ENCODE assay signal across 10 cellular contexts in genomic region chr11:8794677-8795103, GRCh38.
DNase-seq lines count a peak whose midpoint lies in the region; ATAC-seq and TF ChIP-seq lines count a peak whose summit lies in the region.
"Had no signal": no experiment of that assay in that cellular context is flagged by ENCODE, and none has a peak within 500 bp of the region (broad histone marks: within the 10 kb centered on the region; RNA-seq: fewer than 3 reads in every experiment).

No MANE protein-coding gene starts in this region.

- H3K27me3 ChIP-seq in HCT116 (ENCODE audit: insufficient read depth, low read length): no peaks in the 10 kb centered on the region
- H3K27me3 ChIP-seq in left ventricle myocardium inferior (ENCODE audit: low read depth): no peaks in the 10 kb centered on the region
- H3K27me3 ChIP-seq in spleen (replicated peaks in 1 of 7): no peaks in the 10 kb centered on the region

- no peak overlapping the region for H2AFZ ChIP-seq in HCT116 (ENCODE audit: low read depth, low read length, poor library complexity, severe bottlenecking)

- TF ChIP-seq CTCF in HCT116 (IDR thresholded peaks at IDR 0.05 in 2 of 3, conservative IDR thresholded peaks at IDR 0.05 in 1 of 3; ENCODE audit: borderline replicate concordance in 1 of 3, insufficient read depth in 1 of 3, low read depth in 2 of 3, low read length in 2 of 3) (peak; percentile 30 to 72 (median 69); a peak in 5 of 6 replicates), left ventricle myocardium inferior (IDR thresholded peaks at IDR 0.05; ENCODE audit: borderline replicate concordance) (peak; percentile 67), spleen (IDR thresholded peaks at IDR 0.05 in 8 of 11, conservative IDR thresholded peaks at IDR 0.05 in 3 of 11) (peak in 9 of 11 experiments; percentile 25 to 61 (median 44))

- RAD21 ChIA-PET in HCT116 (lab: Charles Lee; ENCODE audit: low non-redundant PET in 1 of 2, low total read pairs in 2 of 2, uncharacterized antibody in 2 of 2, unreplicated experiment in 2 of 2): no interaction called here

- H3K36me3 ChIP-seq in HCT116 (ENCODE audit: control insufficient read depth in 1 of 2, insufficient read depth in 2 of 2, low read length in 2 of 2) (no peaks in the 10 kb centered on the region), left ventricle myocardium inferior (peaks cover 4% of the 10 kb centered on the region), spleen (no peaks in the 10 kb centered on the region)

- no TSS peak for BruUV-seq in HCT116 (replicated peaks; lab: Mats Ljungman, UMichigan)

- H4K20me1 ChIP-seq in HCT116 (ENCODE audit: insufficient read depth): no peaks in the 10 kb centered on the region

- WGBS in spleen, 5 donors: 53 to 74% (median 70%) methylated on average over 2 of the region's 2 CpGs

- CTCF ChIA-PET in HCT116 (lab: Charles Lee): interaction anchor here (1.4 to 1.5 kb wide), 3 partner anchors 12 to 106 kb away, joined by 3 to 4 read pairs (median 3); no protein-coding TSS in a partner anchor

- H3K4me2 ChIP-seq in HCT116 (ENCODE audit: low read length): peak overlapping the region; percentile 58

- TF ChIP-seq POLR2A in HCT116 (IDR thresholded peaks at IDR 0.05; ENCODE audit: borderline replicate concordance, extremely low read depth, insufficient read depth, insufficient read length): no peak
- no peak for TF ChIP-seq POLR2A in spleen (IDR thresholded peaks at IDR 0.05)

- no peaks in the 10 kb centered on the region for H3K79me2 ChIP-seq in HCT116 (ENCODE audit: insufficient read depth, low read length)

- H3K27ac ChIP-seq in HCT116 (ENCODE audit: low read depth, low read length) (no peak overlapping the region), left ventricle myocardium inferior (replicated peaks) (peak overlapping the region; percentile 85), spleen (peak overlapping the region in 7 of 8 donors; percentile 11 to 66 (median 54))

- peak; percentile 66 for TF ChIP-seq RAD21 in HCT116 (IDR thresholded peaks at IDR 0.05; ENCODE audit: low read depth)

- H3K4me3 ChIP-seq in HCT116 (replicated peaks in 1 of 2; ENCODE audit: low read depth in 1 of 2, low read length in 2 of 2) (no peak overlapping the region), left ventricle myocardium inferior (no peak overlapping the region), spleen (no peak overlapping the region)

- ATAC-seq in HCT116 (peak; percentile 92), HG02623 (IDR thresholded peaks at IDR 0.05; ENCODE audit: unreplicated experiment) (no peak), HG03571 (IDR thresholded peaks at IDR 0.05; ENCODE audit: unreplicated experiment) (no peak), HG02852 (IDR thresholded peaks at IDR 0.05; ENCODE audit: unreplicated experiment) (no peak)

- intact Hi-C loops in HCT116 (cut with micrococcal nuclease): loop anchor here (1.0 kb wide), 1 partner anchor 107 kb away; no protein-coding TSS in a partner anchor
- intact Hi-C loops in left ventricle myocardium inferior (cut with micrococcal nuclease): no loop called here
- intact Hi-C loops in spleen (cut with DNase I; ENCODE audit: low total_unique reads): no loop called here

- H3K9me3 ChIP-seq in HCT116 (ENCODE audit: control insufficient read depth in 1 of 2, insufficient read depth in 1 of 2, low read depth in 1 of 2, low read length in 2 of 2): no peaks in the 10 kb centered on the region
- H3K9me3 ChIP-seq in left ventricle myocardium inferior (replicated peaks): no peaks in the 10 kb centered on the region
- H3K9me3 ChIP-seq in spleen: no peaks in the 10 kb centered on the region

- in situ Hi-C loops in SK-MEL-5 (cut with HindIII; ENCODE audit: low pct_unique_long_range_greater_than_20kb, low sequenced_read_pairs): no loop called here

- H3K9me2 ChIP-seq in HCT116 (ENCODE audit: insufficient read depth): no peaks in the 10 kb centered on the region

- peak; percentile 12 for DNase-seq in HCT116 (ENCODE audit: low read depth, low spot score)
- peak; percentile 32 for DNase-seq in SK-MEL-5 (ENCODE audit: low read depth, low spot score)
- DNase-seq in left ventricle myocardium inferior: no peak
- DNase-seq in spleen: no peak
- DNase-seq: activated B cell treated with CpG ODN at 0.5 μM for 24 hours; NCI-H1694 treated with DMSO at 0.1 percent for 48 hours; stimulated activated CD4-positive, alpha-beta T cell treated with anti-CD3 and anti-CD28 coated beads, Interleukin-2, amount 100 ng/mL, for 48 hours had no signal

- peaks cover 12 to 14% of the 10 kb centered on the region in 2 experiments; a peak in 3 of 4 replicates for H3K4me1 ChIP-seq in HCT116 (ENCODE audit: control insufficient read depth in 1 of 2, insufficient read depth in 2 of 2, low read length in 2 of 2)
- H3K4me1 ChIP-seq in left ventricle myocardium inferior: peaks cover 68% of the 10 kb centered on the region
- H3K4me1 ChIP-seq in spleen: peaks cover 0 to 74% (median 37%) of the 10 kb centered on the region in 6 donors

- H3K9ac ChIP-seq in HCT116 (ENCODE audit: low read length): no peak overlapping the region

- POLR2A ChIA-PET in HCT116 (lab: Charles Lee): no interaction called here

TF ChIP-seq in HCT116, 20 proteins besides CTCF, POLR2A, EP300 and RAD21:
- TF ChIP-seq SP1 (IDR thresholded peaks at IDR 0.05; ENCODE audit: low read depth) (0 out of 2 replicates have a peak, but pooled peaks have one; percentile 14), ZFX (IDR thresholded peaks at IDR 0.05) (peak; percentile 26; the same call in 1 of the 2 replicates), CEBPB (IDR thresholded peaks at IDR 0.05; ENCODE audit: low read depth) (no peak)

Comparison
In these comparisons a context has a peak if more than half of its experiments do, and no peak if none do; other contexts are left out.
1. DNase-seq: peak in HCT116 (single experiment) and SK-MEL-5 (single experiment); none in left ventricle myocardium inferior (single experiment) and spleen (single experiment).
2. Peak in every context shown above with its lines, with median percentiles within 50 percentile points of each other: CTCF ChIP-seq.